In genomic region chr3:172316758-172317157, GRCh38 we compare ENCODE assay signal across 19 cellular contexts.
DNase-seq lines count a peak whose midpoint lies in the region; ATAC-seq and TF ChIP-seq lines count a peak whose summit lies in the region.
"Had no signal": no experiment of that assay in that cellular context is flagged by ENCODE, and none has a peak within 500 bp of the region (broad histone marks: within the 10 kb centered on the region; RNA-seq: fewer than 3 reads in every experiment).

No MANE protein-coding gene starts in this region.

- H4K20me1 ChIP-seq in SK-N-SH (ENCODE audit: insufficient read depth), result no peaks in the 10 kb centered on the region

- peaks cover 8% of the 10 kb centered on the region; the same call in 1 of the 2 replicates for H3K79me2 ChIP-seq in SK-N-SH (ENCODE audit: insufficient read depth)

- H3K9me2 ChIP-seq in SK-N-SH, result no peaks in the 10 kb centered on the region

- H2AFZ ChIP-seq in SK-N-SH (ENCODE audit: low read depth), result no peak overlapping the region

- TF ChIP-seq CTCF in SK-N-SH (IDR thresholded peaks at IDR 0.05) (no peak), breast epithelium (IDR thresholded peaks at IDR 0.05) (no peak), neutrophil (IDR thresholded peaks at IDR 0.05) (no peak), transverse colon (IDR thresholded peaks at IDR 0.05) (no peak)

- H3K9me3 ChIP-seq in SK-N-SH, result no peaks in the 10 kb centered on the region
- no peaks in the 10 kb centered on the region for H3K9me3 ChIP-seq in breast epithelium
- H3K9me3 ChIP-seq in neutrophil, result no peaks in the 10 kb centered on the region
- no peaks in the 10 kb centered on the region for H3K9me3 ChIP-seq in transverse colon
- H3K9me3 ChIP-seq: suprapubic skin had no signal

- H3F3A ChIP-seq in SK-N-SH (replicated peaks; ENCODE audit: insufficient read depth), result peaks cover 21% of the 10 kb centered on the region

- POLR2A ChIA-PET in SK-N-SH (lab: Yijun Ruan, JAX), result interaction anchor here (1.1 kb wide), 1 partner anchor 15 kb away, joined by 3 read pairs; no protein-coding TSS in a partner anchor

- intact Hi-C loops in breast epithelium (cut with DNase I; ENCODE audit: low total_unique reads), result no loop called here
- intact Hi-C loops in transverse colon (cut with DNase I; ENCODE audit: low total_unique reads), result no loop called here

- no peak for ATAC-seq in SK-N-SH treated with all-trans-retinoic acid at 6 μM for 48 hours
- ATAC-seq: HCT116, natural killer cell had no signal

- TF ChIP-seq POLR2A in breast epithelium (IDR thresholded peaks at IDR 0.05) (no peak), transverse colon (IDR thresholded peaks at IDR 0.05) (no peak)

- H3K4me2 ChIP-seq in SK-N-SH, result no peak overlapping the region

- no peak for TF ChIP-seq RAD21 in SK-N-SH (IDR thresholded peaks at IDR 0.05; ENCODE audit: low read length)

- H3K4me3 ChIP-seq in SK-N-SH (ENCODE audit: low read depth in 2 of 2, low read length in 1 of 2) (no peak overlapping the region), breast epithelium (no peak overlapping the region), neutrophil (ENCODE audit: low read depth in 1 of 2, low read length in 1 of 2) (no peak overlapping the region), transverse colon (no peak overlapping the region)
- H3K4me3 ChIP-seq: SK-N-MC, suprapubic skin had no signal

- WGBS in SK-N-SH (ENCODE audit: low lambda C conversion rate), result 86% methylated on average over 4 of the region's 4 CpGs
- WGBS in transverse colon (ENCODE audit: low coverage in 1 of 2), 2 donors, result 89 to 95% methylated on average over 4 of the region's 4 CpGs

- H3K27me3 ChIP-seq in SK-N-SH (ENCODE audit: insufficient read depth), result no peaks in the 10 kb centered on the region
- no peaks in the 10 kb centered on the region for H3K27me3 ChIP-seq in breast epithelium
- no peaks in the 10 kb centered on the region for H3K27me3 ChIP-seq in neutrophil
- H3K27me3 ChIP-seq in transverse colon, result no peaks in the 10 kb centered on the region
- H3K27me3 ChIP-seq: suprapubic skin had no signal

- no peak overlapping the region for H3K9ac ChIP-seq in SK-N-SH

- peaks cover 43 to 51% of the 10 kb centered on the region in 2 experiments for H3K36me3 ChIP-seq in SK-N-SH (replicated peaks in 1 of 2; ENCODE audit: control insufficient read depth in 1 of 2, insufficient read depth in 2 of 2, low read length in 1 of 2)
- H3K36me3 ChIP-seq in breast epithelium, result no peaks in the 10 kb centered on the region
- peaks cover 70% of the 10 kb centered on the region for H3K36me3 ChIP-seq in neutrophil
- peaks cover 0 to 4% (median 0%) of the 10 kb centered on the region in 4 donors for H3K36me3 ChIP-seq in transverse colon

- TF ChIP-seq EP300 in SK-N-SH (IDR thresholded peaks at IDR 0.05; ENCODE audit: borderline replicate concordance in 1 of 2, low read depth in 1 of 2, low read length in 1 of 2) (no peak), transverse colon (IDR thresholded peaks at IDR 0.05; ENCODE audit: low read depth) (no peak)

- DNase-seq in SK-N-SH, result no peak
- DNase-seq in breast epithelium (ENCODE audit: low spot score in 2 of 2), result no peak
- no peak for DNase-seq in transverse colon
- no peak for DNase-seq in activated gamma-delta T cell treated with Interleukin-2 at 50 U/mL for 16 hours
- no peak for DNase-seq in NCI-H1417 treated with DMSO at 0.1 percent for 48 hours (lab: John Stamatoyannopoulos, UW)
- DNase-seq in NCI-H345 (lab: John Stamatoyannopoulos, UW), result no peak
- DNase-seq: activated CD4-positive, alpha-beta T cell treated with anti-CD3 and anti-CD28 coated beads for 48 hours; activated effector memory CD4-positive, alpha-beta T cell treated with anti-CD3 and anti-CD28 coated beads, Interleukin-2, amount 50 U/mL, for 16 hours; amygdala; COR-L47; mesendoderm; natural killer cell; NCI-H146 had no signal

- H3K27ac ChIP-seq in SK-N-SH (ENCODE audit: low read depth in 2 of 2, low read length in 1 of 2) (peak overlapping the region; percentile 8 to 94; a peak in 2 of 4 replicates), breast epithelium (peak overlapping the region; percentile 72 to 93), neutrophil (peak overlapping the region; percentile 42), transverse colon (peak overlapping the region; percentile 65 to 82 (median 80))
- H3K27ac ChIP-seq: 22Rv1 had no signal

- CTCF ChIA-PET in SK-N-SH (lab: Yijun Ruan, JAX), result no interaction called here

- in situ Hi-C loops in transverse colon (cut with MboI; ENCODE audit: low pct_ligation_motif_present in 1 of 4, low pct_unique_long_range_greater_than_20kb in 1 of 4, low sequenced_read_pairs in 3 of 4), result loop anchor here in 1 of 4 donors (25.0 kb wide), 1 partner anchor 279 kb away; the partner anchor contains the start of gene FNDC3B

- peaks cover 24 to 40% of the 10 kb centered on the region in 2 experiments for H3K4me1 ChIP-seq in SK-N-SH (ENCODE audit: control insufficient read depth in 1 of 2, insufficient read depth in 2 of 2, low read depth in 1 of 2, low read length in 1 of 2)
- peaks cover 8 to 20% of the 10 kb centered on the region in 2 donors for H3K4me1 ChIP-seq in breast epithelium
- peaks cover 13 to 21% of the 10 kb centered on the region in 2 experiments for H3K4me1 ChIP-seq in neutrophil (ENCODE audit: control insufficient read depth in 1 of 2, insufficient read depth in 1 of 2, low read depth in 1 of 2, low read length in 1 of 2)
- H3K4me1 ChIP-seq in transverse colon, result peaks cover 36 to 78% (median 47%) of the 10 kb centered on the region in 4 donors

TF ChIP-seq in SK-N-SH, 30 proteins besides CTCF, POLR2A, EP300 and RAD21:
- no peak for TF ChIP-seq JUND (IDR thresholded peaks at IDR 0.05)
- TF ChIP-seq, protein P1, sequence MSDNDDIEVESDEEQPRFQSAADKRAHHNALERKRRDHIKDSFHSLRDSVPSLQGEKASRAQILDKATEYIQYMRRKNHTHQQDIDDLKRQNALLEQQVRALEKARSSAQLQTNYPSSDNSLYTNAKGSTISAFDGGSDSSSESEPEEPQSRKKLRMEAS (IDR thresholded peaks at IDR 0.05; ENCODE audit: low read depth), result no peak
- no peak for TF ChIP-seq EZH2phosphoT487 (IDR thresholded peaks at IDR 0.05; ENCODE audit: borderline replicate concordance, low read depth)
- TF ChIP-seq CHD2 (IDR thresholded peaks at IDR 0.05; ENCODE audit: low read length, partially characterized antibody), result no peak

TF ChIP-seq in SK-N-SH treated with all-trans-retinoic acid at 6 μM for 48 hours, 23 proteins besides CTCF, POLR2A, EP300 and RAD21 (continues in another document):
- TF ChIP-seq RARB (CRISPR knock-in tag; IDR thresholded peaks at IDR 0.05) (no peak), POU6F1 (CRISPR knock-in tag; IDR thresholded peaks at IDR 0.05; ENCODE audit: borderline replicate concordance, low read depth) (no peak), ZFP3 (CRISPR knock-in tag; IDR thresholded peaks at IDR 0.05) (no peak), PPARA (CRISPR knock-in tag; IDR thresholded peaks at IDR 0.05; ENCODE audit: borderline replicate concordance) (no peak), BACH2 (CRISPR knock-in tag; IDR thresholded peaks at IDR 0.05; ENCODE audit: borderline replicate concordance) (no peak), GLIS3 (CRISPR knock-in tag; IDR thresholded peaks at IDR 0.05) (no peak), ARNTL (CRISPR knock-in tag; IDR thresholded peaks at IDR 0.05; ENCODE audit: borderline replicate concordance, low read depth) (no peak), PATZ1 (CRISPR knock-in tag; IDR thresholded peaks at IDR 0.05; ENCODE audit: borderline replicate concordance) (no peak), TCF4 (CRISPR knock-in tag; IDR thresholded peaks at IDR 0.05; ENCODE audit: borderline replicate concordance) (no peak), SNAI2 (CRISPR knock-in tag; IDR thresholded peaks at IDR 0.05) (no peak)
- TF ChIP-seq, protein P2, sequence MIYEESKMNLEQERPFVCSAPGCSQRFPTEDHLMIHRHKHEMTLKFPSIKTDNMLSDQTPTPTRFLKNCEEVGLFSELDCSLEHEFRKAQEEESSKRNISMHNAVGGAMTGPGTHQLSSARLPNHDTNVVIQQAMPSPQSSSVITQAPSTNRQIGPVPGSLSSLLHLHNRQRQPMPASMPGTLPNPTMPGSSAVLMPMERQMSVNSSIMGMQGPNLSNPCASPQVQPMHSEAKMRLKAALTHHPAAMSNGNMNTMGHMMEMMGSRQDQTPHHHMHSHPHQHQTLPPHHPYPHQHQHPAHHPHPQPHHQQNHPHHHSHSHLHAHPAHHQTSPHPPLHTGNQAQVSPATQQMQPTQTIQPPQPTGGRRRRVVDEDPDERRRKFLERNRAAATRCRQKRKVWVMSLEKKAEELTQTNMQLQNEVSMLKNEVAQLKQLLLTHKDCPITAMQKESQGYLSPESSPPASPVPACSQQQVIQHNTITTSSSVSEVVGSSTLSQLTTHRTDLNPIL (CRISPR knock-in tag; IDR thresholded peaks at IDR 0.05; ENCODE audit: low read depth), result no peak
